Comparison of ENCODE assay signal across 9 cellular contexts in genomic region chr17:38676706-38677504, GRCh38. TPM values are rescaled to one million over a fixed set of nuclear protein-coding genes. Genes with fewer than 3 reads are reported as not detected.
DNase-seq lines count a peak whose midpoint lies in the region; ATAC-seq, FAIRE-seq and TF ChIP-seq lines count a peak whose summit lies in the region.
"Had no signal": no experiment of that assay in that cellular context is flagged by ENCODE, and none has a peak within 500 bp of the region (broad histone marks: within the 10 kb centered on the region; RNA-seq: fewer than 3 reads in every experiment).

No MANE protein-coding gene starts in this region.

- intact Hi-C loops in pancreas (cut with DNase I), result loop anchor here in 2 of 3 donors (5.0 kb wide), 2 partner anchors 55 to 60 kb away; partner anchors contain the start of gene CISD3 (in 1 of the 2)

- CTCF ChIA-PET in activated naive CD4-positive, alpha-beta T cell treated with anti-CD3 and anti-CD28 coated beads, Interleukin-2, amount 10 ng/mL, durations not matched to agents 7 days and 5 days (lab: Charles Lee), result interaction anchor here (0.6 to 5.1 kb wide), 22 partner anchors 10 to 477 kb away, joined by 3 to 116 read pairs (median 4); partner anchors contain the start of gene CISD3

- peak overlapping the region in 1 of 4 donors; percentile 27 for H3K27ac ChIP-seq in pancreas
- H3K27ac ChIP-seq in thoracic aorta, result no peak overlapping the region

- H3K27ac Mint-ChIP-seq in activated naive CD4-positive, alpha-beta T cell treated with anti-CD3 and anti-CD28 coated beads, Interleukin-2, amount 10 ng/mL, durations not matched to agents 7 days and 5 days, result no peak overlapping the region

- peak; percentile 30 for DNase-seq in NK-92 treated with Interleukin-12 subunit alpha and Interleukin-12 subunit beta, amount 100 ng/mL, for 24 hours (lab: John Stamatoyannopoulos, UW)
- DNase-seq in NK-92 (lab: John Stamatoyannopoulos, UW; ENCODE audit: unreplicated experiment) (no peak), NCI-H1092 (lab: John Stamatoyannopoulos, UW) (peak; percentile 72), SK-N-DZ (ENCODE audit: low spot score) (peak; percentile 81), globus pallidus (ENCODE audit: low spot score) (peak; percentile 78), pancreas (peak; percentile 76 to 87 (median 82)), thoracic aorta (ENCODE audit: low spot score) (peak; percentile 46)
- DNase-seq in activated naive CD4-positive, alpha-beta T cell treated with anti-CD3 and anti-CD28 coated beads, Interleukin-2, amount 10 ng/mL, durations not matched to agents 7 days and 5 days, result peak; percentile 88

- no peaks in the 10 kb centered on the region for H3K27me3 ChIP-seq in pancreas
- peaks cover 8% of the 10 kb centered on the region for H3K27me3 ChIP-seq in thoracic aorta (replicated peaks; ENCODE audit: insufficient read depth)

- H3K36me3 ChIP-seq in pancreas, result no peaks in the 10 kb centered on the region
- H3K36me3 ChIP-seq in thoracic aorta, result no peaks in the 10 kb centered on the region

- TF ChIP-seq CTCF in pancreas (IDR thresholded peaks at IDR 0.05), result peak; percentile 90 to 92 (median 91)
- peak; percentile 87 for TF ChIP-seq CTCF in thoracic aorta (IDR thresholded peaks at IDR 0.05)

- H3K27me3 Mint-ChIP-seq in activated naive CD4-positive, alpha-beta T cell treated with anti-CD3 and anti-CD28 coated beads, Interleukin-2, amount 10 ng/mL, durations not matched to agents 7 days and 5 days, result peaks cover 22% of the 10 kb centered on the region

- H3K36me3 Mint-ChIP-seq in activated naive CD4-positive, alpha-beta T cell treated with anti-CD3 and anti-CD28 coated beads, Interleukin-2, amount 10 ng/mL, durations not matched to agents 7 days and 5 days, result no peaks in the 10 kb centered on the region

- no peaks in the 10 kb centered on the region for H3K9me3 ChIP-seq in pancreas
- H3K9me3 ChIP-seq in thoracic aorta, result no peaks in the 10 kb centered on the region

- no peak for FAIRE-seq in pancreas (lab: Jason Lieb, UNC)
- FAIRE-seq: A204.1 had no signal

- no peaks in the 10 kb centered on the region for H3K9me3 Mint-ChIP-seq in activated naive CD4-positive, alpha-beta T cell treated with anti-CD3 and anti-CD28 coated beads, Interleukin-2, amount 10 ng/mL, durations not matched to agents 7 days and 5 days

- H3K4me1 Mint-ChIP-seq in activated naive CD4-positive, alpha-beta T cell treated with anti-CD3 and anti-CD28 coated beads, Interleukin-2, amount 10 ng/mL, durations not matched to agents 7 days and 5 days, result peaks cover 37% of the 10 kb centered on the region

- 8 to 9% methylated on average over 9 of the region's 9 CpGs for WGBS in pancreas, 2 donors

- H3K4me1 ChIP-seq in pancreas (peaks cover 0 to 4% (median 3%) of the 10 kb centered on the region in 3 donors), thoracic aorta (ENCODE audit: control insufficient read depth in 1 of 2, low read depth in 2 of 2) (peaks cover 10 to 19% of the 10 kb centered on the region in 2 donors)

- H3K4me3 ChIP-seq in pancreas (no peak overlapping the region), thoracic aorta (no peak overlapping the region)

- H3K4me3 Mint-ChIP-seq in activated naive CD4-positive, alpha-beta T cell treated with anti-CD3 and anti-CD28 coated beads, Interleukin-2, amount 10 ng/mL, durations not matched to agents 7 days and 5 days, result no peak overlapping the region

- ATAC-seq in pancreas (peak; percentile 53 to 84 (median 74)), thoracic aorta (ENCODE audit: insufficient number of reproducible peaks, low FRiP score, low read depth) (peak; percentile 54)

RNA-seq across cellular contexts. Expression of gene EPOP, which starts 2.1 kb away (rescaled TPM):
- polyA plus RNA-seq in SK-N-DZ (2014; cell fraction: cytosol; rRNA removed), result 9.4 and 13.4 TPM in 2 replicates
- polyA plus RNA-seq in SK-N-DZ (2014; cell fraction: nucleus; rRNA removed), result 5.7 and 9.4 TPM in 2 replicates
- 1 to 10 TPM; 2.4 to 4.3 (median 3.1) TPM for total RNA-seq in pancreas
- 1 to 10 TPM in 1 of 2 donors, under 1 TPM in 1; 0.49 to 1.4 TPM for polyA plus RNA-seq in pancreas
- 1 to 10 TPM in 1 of 2 donors, under 1 TPM in 1; 0.54 to 3.3 TPM for total RNA-seq in thoracic aorta

RNA-seq across cellular contexts. Expression of gene MLLT6, which starts 28.2 kb away (rescaled TPM):
- 24.7 and 25.6 TPM in 2 replicates for polyA plus RNA-seq in SK-N-DZ (2014; cell fraction: cytosol; rRNA removed)
- 88.4 and 109 TPM in 2 replicates for polyA plus RNA-seq in SK-N-DZ (2014; cell fraction: nucleus; rRNA removed)
- 100 to 1,000 TPM in 1 of 6 donors, 10 to 100 TPM in 5; 51.3 to 112 (median 67.4) TPM for total RNA-seq in pancreas
- 100 to 1,000 TPM in 1 of 2 donors, 10 to 100 TPM in 1; 69.9 to 181 TPM for polyA plus RNA-seq in pancreas
- 100 to 1,000 TPM; 113 to 201 TPM for total RNA-seq in thoracic aorta

RNA-seq across cellular contexts. Expression of gene CISD3, which starts 53.2 kb away (rescaled TPM):
- 4.1 and 5.9 TPM in 2 replicates for polyA plus RNA-seq in SK-N-DZ (2014; cell fraction: cytosol; rRNA removed)
- 5.0 TPM in 2 replicates for polyA plus RNA-seq in SK-N-DZ (2014; cell fraction: nucleus; rRNA removed)
- total RNA-seq in pancreas (10 to 100 TPM; 27.5 to 44.3 (median 30.9) TPM), thoracic aorta (1 to 10 TPM; 9.3 to 9.6 TPM)
- 10 to 100 TPM; 28.1 to 34.9 TPM for polyA plus RNA-seq in pancreas
